Comparison of ENCODE assay signal across 10 cellular contexts in the genomic region with DNA sequence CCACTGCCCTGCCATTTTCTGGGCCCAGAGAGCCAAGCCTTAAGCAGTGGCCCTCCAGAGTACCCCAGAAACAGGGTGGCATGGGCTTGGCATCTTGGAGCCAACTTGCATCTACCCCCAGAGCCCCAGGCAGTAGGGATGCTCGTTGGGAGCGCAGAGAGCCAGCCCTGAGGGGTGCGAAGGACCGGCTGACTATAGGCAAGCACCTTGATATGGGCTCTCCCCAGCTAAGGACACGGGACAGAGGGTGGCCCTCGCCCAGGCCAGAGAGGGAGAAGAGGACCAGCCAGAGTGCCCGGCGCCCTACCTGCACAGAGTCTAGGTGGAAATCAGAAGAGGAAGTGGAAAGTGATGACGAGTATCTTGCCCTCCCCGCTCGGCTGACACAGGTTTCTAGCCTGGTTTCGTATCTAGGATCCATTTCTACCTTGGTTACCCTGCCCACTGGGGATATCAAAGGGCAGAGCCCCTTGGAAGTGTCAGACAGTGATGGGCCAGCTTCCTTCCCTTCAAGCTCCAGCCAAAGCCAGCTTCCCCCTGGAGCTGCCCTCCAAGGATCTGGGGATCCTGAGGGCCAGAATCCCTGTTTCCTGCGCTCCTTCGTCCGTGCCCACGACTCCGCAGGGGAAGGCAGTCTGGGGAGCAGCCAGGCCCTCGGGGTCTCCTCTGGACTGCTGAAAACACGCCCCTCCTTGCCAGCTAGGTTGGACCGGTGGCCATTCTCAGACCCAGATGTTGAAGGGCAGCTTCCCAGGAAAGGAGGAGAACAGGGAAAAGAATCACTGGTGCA.
A peak's percentile ranks its signal among the peaks of the same experiment; 100 is the strongest.
DNase-seq lines count a peak whose midpoint lies in the region; ATAC-seq and TF ChIP-seq lines count a peak whose summit lies in the region.
"Had no signal": no experiment of that assay in that cellular context is flagged by ENCODE, and none has a peak within 500 bp of the region (broad histone marks: within the 10 kb centered on the region; RNA-seq: fewer than 3 reads in every experiment).

No MANE protein-coding gene starts in this region.

- H3K4me3 Mint-ChIP-seq in central memory CD8-positive, alpha-beta T cell, result no peak overlapping the region

- H3K27me3 Mint-ChIP-seq in central memory CD8-positive, alpha-beta T cell, result no peaks in the 10 kb centered on the region

- H3K4me1 Mint-ChIP-seq in central memory CD8-positive, alpha-beta T cell, result peaks cover 19% of the 10 kb centered on the region

- no peak for TF ChIP-seq CTCF in GM12865 (IDR thresholded peaks at IDR 0.05; ENCODE audit: insufficient read depth, low read depth, low read length, missing control alignments)

- peak; percentile 46 for ATAC-seq in GM18907 (IDR thresholded peaks at IDR 0.05; ENCODE audit: unreplicated experiment)
- peak; percentile 63 for ATAC-seq in HG02870 (IDR thresholded peaks at IDR 0.05; ENCODE audit: unreplicated experiment)
- no peak for ATAC-seq in central memory CD8-positive, alpha-beta T cell (replicated peaks; ENCODE audit: extremely low read depth, poor library complexity, severe bottlenecking)
- no peak for ATAC-seq in HG03095 (IDR thresholded peaks at IDR 0.05; ENCODE audit: unreplicated experiment)

- H3K27ac Mint-ChIP-seq in central memory CD8-positive, alpha-beta T cell (ENCODE audit: low read depth), result peak overlapping the region; percentile 55

- H3K9me3 Mint-ChIP-seq in central memory CD8-positive, alpha-beta T cell, result no peaks in the 10 kb centered on the region

- peak; percentile 48 for DNase-seq in GM12865 (ENCODE audit: low read depth)
- no peak for DNase-seq in central memory CD8-positive, alpha-beta T cell (ENCODE audit: low spot score in 2 of 2)
- no peak for DNase-seq in NCI-H187 treated with DMSO at 0.1 percent for 48 hours (lab: John Stamatoyannopoulos, UW)
- DNase-seq in COR-L47 (lab: John Stamatoyannopoulos, UW), result no peak
- DNase-seq in SKM-1 (lab: John Stamatoyannopoulos, UW; ENCODE audit: unreplicated experiment), result no peak
- DNase-seq: IMR-90; stimulated activated CD4-positive, alpha-beta T cell treated with anti-CD3 and anti-CD28 coated beads, Interleukin-1b, Interleukin-23, amount 100 ng/mL, for 48 hours had no signal

- H3K36me3 Mint-ChIP-seq in central memory CD8-positive, alpha-beta T cell (ENCODE audit: insufficient read depth), result peaks cover 34% of the 10 kb centered on the region

- no peak overlapping the region for H3K4me3 ChIP-seq in GM12865 (ENCODE audit: low read depth, low read length)

Comparison
In these comparisons a context has a peak if more than half of its experiments do, and no peak if none do; other contexts are left out.
1. ATAC-seq: peak in GM18907 (single experiment) and HG02870 (single experiment); none in central memory CD8-positive, alpha-beta T cell (single experiment) and HG03095 (single experiment).